26 cellular contexts compared by ENCODE assay signal in genomic region chr2:105241443-105241842, GRCh38. TPM values are rescaled to one million over a fixed set of nuclear protein-coding genes. Genes with fewer than 3 reads are reported as not detected.
DNase-seq lines count a peak whose midpoint lies in the region; ATAC-seq, FAIRE-seq and TF ChIP-seq lines count a peak whose summit lies in the region.
"Had no signal": no experiment of that assay in that cellular context is flagged by ENCODE, and none has a peak within 500 bp of the region (broad histone marks: within the 10 kb centered on the region; RNA-seq: fewer than 3 reads in every experiment).

TSS of gene GPR45 (plus strand) at chr2:105241743. CDS start at chr2:105241859, 116 bp downstream.

- H3K79me2 ChIP-seq in H1 (ENCODE audit: control insufficient read depth in 1 of 2, insufficient read depth in 2 of 2, low read length in 2 of 2) (no peaks in the 10 kb centered on the region), smooth muscle cell (ENCODE audit: low read depth) (no peaks in the 10 kb centered on the region)

- no peak within 1 kb of the TSS for H3K18ac ChIP-seq in IMR-90 (ENCODE audit: low read depth, low read length)
- H3K18ac ChIP-seq in H1 (ENCODE audit: extremely low read depth, low read length), result no peak within 1 kb of the TSS

- H3K23ac ChIP-seq in IMR-90 (ENCODE audit: low read depth, low read length) (no peak within 1 kb of the TSS), H1 (ENCODE audit: insufficient read length) (no peak within 1 kb of the TSS)

- in situ Hi-C loops in IMR-90 (cut with MboI; ENCODE audit: low sequenced_read_pairs) (no loop called here), KBM-7 (cut with MboI; ENCODE audit: low pct_unique_long_range_greater_than_20kb, low sequenced_read_pairs) (no loop called here)

- H3K27ac ChIP-seq in IMR-90 (ENCODE audit: insufficient read depth, low read length) (no peak within 1 kb of the TSS), H1 (ENCODE audit: low read depth, low read length) (no peak within 1 kb of the TSS), smooth muscle cell (ENCODE audit: low read depth) (peak within 1 kb of the TSS; percentile 45)
- H3K27ac ChIP-seq: 22Rv1; BLaER1 treated with 17β-estradiol and CSF1 and Interleukin-3, amounts not matched to agents 10 nM and 100 nM had no signal

- H2BK20ac ChIP-seq in IMR-90 (ENCODE audit: low read depth, low read length), result 0 out of 2 replicates have a peak within 1 kb of the TSS, but pooled peaks have one; percentile 36
- no peak within 1 kb of the TSS for H2BK20ac ChIP-seq in H1 (ENCODE audit: low read length)

- H3K9me3 ChIP-seq in IMR-90 (ENCODE audit: control insufficient read depth, insufficient read depth, low read length) (no peaks in the 10 kb centered on the region), H1 (ENCODE audit: insufficient read depth in 2 of 2, low read depth in 1 of 2, low read length in 1 of 2) (no peaks in the 10 kb centered on the region; a peak in 1 of 4 replicates), smooth muscle cell (replicated peaks; ENCODE audit: low read depth) (no peaks in the 10 kb centered on the region)
- H3K9me3 ChIP-seq: BE2C; BLaER1 treated with 17β-estradiol and CSF1 and Interleukin-3, amounts not matched to agents 10 nM and 100 nM; HAP-1 had no signal

- intact Hi-C loops in IMR-90 (cut with micrococcal nuclease), result no loop called here

- POLR2A ChIA-PET in IMR-90 (lab: Charles Lee; ENCODE audit: unreplicated experiment) (no interaction called here), H1 (lab: Charles Lee; ENCODE audit: partially characterized antibody) (interaction anchor here (1.5 kb wide), 1 partner anchor 125 kb away, joined by 3 read pairs; no protein-coding TSS in a partner anchor)

- no peak for FAIRE-seq in H1 (lab: Jason Lieb, UNC)
- FAIRE-seq: A204.1, D721Med, GM12878, H54 had no signal

- H4K91ac ChIP-seq in IMR-90 (ENCODE audit: insufficient read depth, low read depth, low read length), result no peak within 1 kb of the TSS
- no peak within 1 kb of the TSS for H4K91ac ChIP-seq in H1 (replicated peaks; ENCODE audit: insufficient read length, low read length)

- H2BK120ac ChIP-seq in IMR-90 (ENCODE audit: low read depth, low read length), result peak within 1 kb of the TSS; percentile 73; the same call in 1 of the 2 replicates
- H2BK120ac ChIP-seq in H1 (replicated peaks; ENCODE audit: low read depth, low read length), result no peak within 1 kb of the TSS

- no peak within 1 kb of the TSS for H4K8ac ChIP-seq in IMR-90 (ENCODE audit: low read depth in 2 of 2, low read length in 2 of 2)
- H4K8ac ChIP-seq in H1 (ENCODE audit: extremely low read depth, insufficient read depth, low read length), result no peak within 1 kb of the TSS

- no peak within 1 kb of the TSS for H2AK5ac ChIP-seq in IMR-90 (ENCODE audit: low read depth, low read length)
- no peak within 1 kb of the TSS for H2AK5ac ChIP-seq in H1 (ENCODE audit: low read depth, low read length)

- TF ChIP-seq EP300 in H1 (IDR thresholded peaks at IDR 0.05; ENCODE audit: borderline replicate concordance in 1 of 2, low read depth in 2 of 2, low read length in 2 of 2), result no peak

- no peak for TF ChIP-seq CTCF in IMR-90 (conservative IDR thresholded peaks at IDR 0.05; ENCODE audit: low read depth, low read length)
- TF ChIP-seq CTCF in H1 (IDR thresholded peaks at IDR 0.05; ENCODE audit: control extremely low read depth in 1 of 3, insufficient read depth in 1 of 3, low read depth in 1 of 3, low read length in 3 of 3), result no peak
- TF ChIP-seq CTCF in smooth muscle cell (IDR thresholded peaks at IDR 0.05; ENCODE audit: borderline replicate concordance, insufficient read depth, poor library complexity, severe bottlenecking), result no peak

- H3K79me1 ChIP-seq in IMR-90 (ENCODE audit: low read depth in 1 of 2, low read length in 2 of 2), result no peaks in the 10 kb centered on the region
- H3K79me1 ChIP-seq in H1 (ENCODE audit: low read depth, low read length), result no peaks in the 10 kb centered on the region

- no peak for ATAC-seq in IMR-90 (ENCODE audit: low read depth)
- ATAC-seq: GM12878, GM23338 had no signal

- H3K4me1 ChIP-seq in IMR-90 (ENCODE audit: control insufficient read depth, insufficient read depth, low read length) (0 out of 2 replicates have a peak, but pooled peaks cover 1% of the 10 kb centered on the region), H1 (replicated peaks in 1 of 4; ENCODE audit: control insufficient read depth in 3 of 4, insufficient read depth in 4 of 4, low read length in 3 of 4) (peaks cover 0 to 4% (median 2%) of the 10 kb centered on the region in 4 experiments; a peak in 3 of 7 replicates), smooth muscle cell (ENCODE audit: low read depth) (no peaks in the 10 kb centered on the region)
- H3K4me1 ChIP-seq: BE2C, HAP-1 had no signal

- no TSS peak for BruUV-seq in IMR-90 (replicated peaks; lab: Mats Ljungman, UMichigan)

- H3K36me3 ChIP-seq in IMR-90 (ENCODE audit: control insufficient read depth, insufficient read depth, low read length) (no peaks in the 10 kb centered on the region), H1 (ENCODE audit: control insufficient read depth in 2 of 4, insufficient read depth in 4 of 4, low read length in 3 of 4) (no peaks in the 10 kb centered on the region), smooth muscle cell (ENCODE audit: low read depth) (no peaks in the 10 kb centered on the region)
- H3K36me3 ChIP-seq: BE2C; BLaER1 treated with 17β-estradiol and CSF1 and Interleukin-3, amounts not matched to agents 10 nM and 100 nM; HAP-1 had no signal

- H3K14ac ChIP-seq in IMR-90 (replicated peaks; ENCODE audit: low read depth, low read length) (no peak within 1 kb of the TSS), H1 (ENCODE audit: insufficient read length) (no peak within 1 kb of the TSS)

- no peak within 1 kb of the TSS for H2BK12ac ChIP-seq in H1 (ENCODE audit: low read depth, low read length)

- 0 out of 2 replicates have a peak, but pooled peaks cover 3% of the 10 kb centered on the region for H3K9me1 ChIP-seq in IMR-90 (ENCODE audit: insufficient read depth, low read length)

- H2BK15ac ChIP-seq in IMR-90 (ENCODE audit: low read depth, low read length) (no peak within 1 kb of the TSS), H1 (ENCODE audit: low read length) (peak within 1 kb of the TSS; percentile 51; the same call in 1 of the 2 replicates)

- dilution Hi-C loops in IMR-90 (cut with HindIII; ENCODE audit: low sequenced_read_pairs, unreplicated experiment), result no loop called here

- H3K9ac ChIP-seq in IMR-90 (ENCODE audit: low read depth, low read length) (no peak within 1 kb of the TSS), H1 (replicated peaks in 1 of 4; ENCODE audit: extremely low read depth in 1 of 4, low read depth in 3 of 4, low read length in 3 of 4) (no peak within 1 kb of the TSS), smooth muscle cell (ENCODE audit: low read depth) (no peak within 1 kb of the TSS)
- H3K9ac ChIP-seq: BLaER1 treated with 17β-estradiol and CSF1 and Interleukin-3, amounts not matched to agents 10 nM and 100 nM had no signal

- H3K56ac ChIP-seq in IMR-90 (ENCODE audit: extremely low read depth, insufficient read depth, low read length), result no peak within 1 kb of the TSS
- no peak within 1 kb of the TSS for H3K56ac ChIP-seq in H1 (replicated peaks; ENCODE audit: insufficient read length, low read depth, low read length)

- CTCF ChIA-PET in IMR-90 (lab: Yijun Ruan, JAX) (no interaction called here), H1 (lab: Charles Lee; ENCODE audit: partially characterized antibody) (interaction anchor here (0.7 to 16.9 kb wide), 11 partner anchors 13 to 143 kb away, joined by 3 to 541 read pairs (median 3); no protein-coding TSS in a partner anchor)

- H2BK5ac ChIP-seq in IMR-90 (ENCODE audit: low read depth, low read length, poor library complexity, severe bottlenecking) (no peak within 1 kb of the TSS), H1 (ENCODE audit: low read depth, low read length) (no peak within 1 kb of the TSS)

- no peak within 1 kb of the TSS for H3K4me2 ChIP-seq in IMR-90 (ENCODE audit: low read depth, low read length)
- no peak within 1 kb of the TSS for H3K4me2 ChIP-seq in H1 (ENCODE audit: insufficient read depth in 1 of 2, low read depth in 2 of 2, low read length in 2 of 2)
- no peak within 1 kb of the TSS for H3K4me2 ChIP-seq in smooth muscle cell
- H3K4me2 ChIP-seq: BLaER1 treated with 17β-estradiol and CSF1 and Interleukin-3, amounts not matched to agents 10 nM and 100 nM; GM23338 had no signal

- H3K4ac ChIP-seq in IMR-90 (ENCODE audit: low read depth, low read length) (no peak within 1 kb of the TSS; the same call in 1 of the 2 replicates), H1 (replicated peaks; ENCODE audit: insufficient read length, low read depth, low read length) (no peak within 1 kb of the TSS)

- H3K4me3 ChIP-seq in IMR-90 (ENCODE audit: insufficient read depth, low read depth, low read length) (no peak within 1 kb of the TSS), H1 (ENCODE audit: extremely low read depth in 1 of 4, insufficient read depth in 2 of 4, low read depth in 3 of 4, low read length in 4 of 4) (no peak within 1 kb of the TSS), smooth muscle cell (no peak within 1 kb of the TSS)
- H3K4me3 ChIP-seq: BLaER1 treated with 17β-estradiol and CSF1 and Interleukin-3, amounts not matched to agents 10 nM and 100 nM; GM12878; GM23338; HAP-1 had no signal

- no peaks in the 10 kb centered on the region for H3K23me2 ChIP-seq in H1 (ENCODE audit: low read depth, low read length)

- H2AK9ac ChIP-seq in IMR-90 (replicated peaks; ENCODE audit: low read depth, low read length, poor library complexity), result no peak within 1 kb of the TSS

- TF ChIP-seq RAD21 in IMR-90 (IDR thresholded peaks at IDR 0.05; ENCODE audit: low read length) (no peak), H1 (IDR thresholded peaks at IDR 0.05 in 1 of 2, conservative IDR thresholded peaks at IDR 0.05 in 1 of 2; ENCODE audit: low read depth in 2 of 2, low read length in 2 of 2) (no peak)

- H4K5ac ChIP-seq in IMR-90 (ENCODE audit: low read depth, low read length), result no peak within 1 kb of the TSS
- no peak within 1 kb of the TSS for H4K5ac ChIP-seq in H1 (ENCODE audit: insufficient read length, low read depth, low read length)

- DNase-seq in IMR-90 (no peak), H1 (ENCODE audit: low read depth in 1 of 2, low spot score in 2 of 2) (no peak), mesenteric fat pad (ENCODE audit: low spot score) (peak; percentile 1), smooth muscle cell (lab: John Stamatoyannopoulos, UW; ENCODE audit: unreplicated experiment) (no peak), OCI-M1 (lab: John Stamatoyannopoulos, UW) (no peak), pons (ENCODE audit: low spot score) (no peak), KBM-7 (no peak)
- DNase-seq: AML-193; BE2C; CD4-positive, alpha-beta T cell; CD8-positive, alpha-beta memory T cell; DMS 273 treated with DMSO at 0.1 percent for 48 hours; DMS79; EL; GDM1; HFFc6 had no signal

- 86% methylated on average over 3 of the region's 10 CpGs; no CpG with 5 or more reads in 1 of the 2 experiments for WGBS in IMR-90 (ENCODE audit: extremely low coverage in 2 of 2, insufficient read length in 1 of 2), 2 experiments
- WGBS in H1 (ENCODE audit: extremely low coverage in 1 of 2, insufficient coverage in 1 of 2, insufficient read length in 1 of 2, insufficient replicate concordance in 2 of 2, low coverage in 1 of 2, low lambda C conversion rate in 2 of 2, missing lambda C conversion rate in 1 of 2), 2 experiments, result 89% methylated on average over 10 of the region's 10 CpGs; no CpG with 5 or more reads in 1 of the 2 experiments
- 94% methylated on average over 10 of the region's 10 CpGs for WGBS in smooth muscle cell (ENCODE audit: low lambda C conversion rate)

- peaks cover 9% of the 10 kb centered on the region for H3K27me3 ChIP-seq in IMR-90 (ENCODE audit: control insufficient read depth, insufficient read depth, low read length)
- H3K27me3 ChIP-seq in H1 (replicated peaks in 1 of 4; ENCODE audit: control insufficient read depth in 3 of 4, extremely low read depth in 1 of 4, insufficient read depth in 3 of 4, low read length in 3 of 4), result no peaks in the 10 kb centered on the region; a peak in 1 of 7 replicates
- no peaks in the 10 kb centered on the region for H3K27me3 ChIP-seq in smooth muscle cell (ENCODE audit: low read depth)
- H3K27me3 ChIP-seq: BE2C; BLaER1 treated with 17β-estradiol and CSF1 and Interleukin-3, amounts not matched to agents 10 nM and 100 nM had no signal

- TF ChIP-seq POLR2A in IMR-90 (IDR thresholded peaks at IDR 0.05; ENCODE audit: low read depth, low read length) (no peak), H1 (IDR thresholded peaks at IDR 0.05; ENCODE audit: control extremely low read depth in 1 of 2, low read depth in 2 of 2, low read length in 2 of 2) (no peak)

- no peaks in the 10 kb centered on the region for H3F3A ChIP-seq in smooth muscle cell (ENCODE audit: low read depth)

- H4K20me1 ChIP-seq in IMR-90 (ENCODE audit: insufficient read depth, low read length) (no peaks in the 10 kb centered on the region), H1 (replicated peaks in 1 of 2; ENCODE audit: control insufficient read depth in 1 of 2, insufficient read depth in 2 of 2, low read length in 2 of 2) (no peaks in the 10 kb centered on the region), smooth muscle cell (ENCODE audit: low read depth) (no peaks in the 10 kb centered on the region)

- peak within 1 kb of the TSS; percentile 10 for H2AFZ ChIP-seq in IMR-90 (replicated peaks; ENCODE audit: low read length, poor library complexity)
- H2AFZ ChIP-seq in H1 (ENCODE audit: low read length), result no peak within 1 kb of the TSS
- no peak within 1 kb of the TSS for H2AFZ ChIP-seq in smooth muscle cell (ENCODE audit: low read depth)
- H2AFZ ChIP-seq: GM23338 had no signal

RNA-seq across cellular contexts. Expression of gene GPR45, which starts in this region (rescaled TPM):
- total RNA-seq in IMR-90 (2012; rRNA removed) (not detected in 2 replicates), mesenteric fat pad (not detected), smooth muscle cell (not detected in 2 replicates)
- polyA plus RNA-seq in IMR-90 (2012; rRNA removed) (not detected in 2 replicates), H1 (2011; rRNA removed) (0.21 TPM in 1 of 2 replicates, not detected in the other), smooth muscle cell (not detected in 2 replicates)
- not detected in 2 replicates for polyA plus RNA-seq in IMR-90 (2012; cell fraction: cytosol; rRNA removed)
- not detected in 2 replicates for polyA plus RNA-seq in IMR-90 (2012; cell fraction: nucleus; rRNA removed; ENCODE audit: low replicate concordance)
- total RNA-seq in H1 (2021; fragmentation: NEBNext Ultra II Directional; extraction: Animal tissue kit (Norgen Biotek cat#: 25700)), result not detected in 2 replicates
- 0.13 TPM for polyA plus RNA-seq in H1 (2011; cell fraction: cytosol; rRNA removed)
- polyA plus RNA-seq in H1 (2011; cell fraction: nucleus; rRNA removed), result 0.09 TPM
- 0.19 TPM in 1 of 4 replicates, not detected in the others for polyA plus RNA-seq in H1 (2012, experiment 1 of 2)
- not detected for polyA plus RNA-seq in H1 (2012, experiment 2 of 2)
- 0.18 TPM for polyA plus RNA-seq in H1 (2013, experiment 1 of 2)
- polyA plus RNA-seq in H1 (2013, experiment 2 of 2), result 0.22 TPM
- not detected in 2 replicates for polyA minus RNA-seq in H1 (2011; rRNA and poly(A)+ RNA removed)
- not detected for polyA minus RNA-seq in H1 (2011; cell fraction: cytosol; rRNA and poly(A)+ RNA removed)
- polyA minus RNA-seq in H1 (2011; cell fraction: nucleus; rRNA and poly(A)+ RNA removed), result not detected
- total RNA-seq: CD4-positive, alpha-beta T cell; CD8-positive, alpha-beta memory T cell; GM12878; HFFc6 had no signal
- polyA plus RNA-seq: AG04450; CD14-positive monocyte; CD8-positive, alpha-beta memory T cell; GM12878 had no signal

Comparison
In these comparisons a context has a peak if more than half of its experiments do, and no peak if none do; other contexts are left out.
1. Peak in DNase-seq in mesenteric fat pad; RNA of the gene not detected or under 1 TPM.